17 cellular contexts compared by ENCODE assay signal in the genomic region with DNA sequence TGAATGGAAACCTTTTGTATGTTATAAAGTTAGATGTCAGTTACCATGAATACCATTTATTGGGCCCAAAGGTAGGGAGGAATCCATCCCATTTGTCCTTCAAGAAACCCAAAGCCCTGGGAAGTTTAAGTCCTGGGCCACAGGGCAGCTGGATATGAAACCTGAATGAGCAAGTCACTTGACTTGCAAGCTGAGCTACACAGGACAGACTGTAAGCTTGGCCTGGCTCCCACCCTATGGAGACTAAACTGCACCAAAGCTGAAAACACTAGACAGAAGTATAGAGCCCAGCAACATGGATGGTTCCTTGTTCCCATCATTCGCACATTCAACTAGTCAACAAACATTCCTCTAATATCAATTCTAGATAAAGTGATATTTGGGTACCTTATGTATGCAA.
"Had no signal": no experiment of that assay in that cellular context is flagged by ENCODE, and none has a peak within 500 bp of the region (broad histone marks: within the 10 kb centered on the region; RNA-seq: fewer than 3 reads in every experiment).

No MANE protein-coding gene starts in this region.

- H3K27me3 ChIP-seq: esophagus muscularis mucosa, gastroesophageal sphincter, hepatocyte, stomach, transverse colon had no signal

- H3K36me3 ChIP-seq: esophagus muscularis mucosa, gastroesophageal sphincter, stomach, thoracic aorta, transverse colon had no signal

- DNase-seq: effector memory CD8-positive, alpha-beta T cell; glutamatergic neuron; kidney; left colon; mammary epithelial cell; naive thymus-derived CD8-positive, alpha-beta T cell; right cardiac atrium; small intestine; stimulated activated CD4-positive, alpha-beta T cell treated with anti-CD3 and anti-CD28 coated beads, Interleukin-12 subunit alpha, Interleukin-12 subunit beta, amount 100 ng/mL, for 4 hours; stimulated activated naive CD4-positive, alpha-beta T cell; stomach; transverse colon had no signal

- H3K4me3 ChIP-seq: esophagus muscularis mucosa, gastroesophageal sphincter, hepatocyte, stomach, thoracic aorta, transverse colon had no signal

- H3K27ac ChIP-seq: epithelial cell of prostate, esophagus muscularis mucosa, gastroesophageal sphincter, hepatocyte, stomach, thoracic aorta, transverse colon had no signal

- ATAC-seq: effector memory CD8-positive, alpha-beta T cell; gastroesophageal sphincter; left colon; naive thymus-derived CD8-positive, alpha-beta T cell had no signal

- H3K9me3 ChIP-seq: esophagus muscularis mucosa, gastroesophageal sphincter, stomach, thoracic aorta, transverse colon had no signal
